8 cellular contexts compared by ENCODE assay signal in the genomic region with DNA sequence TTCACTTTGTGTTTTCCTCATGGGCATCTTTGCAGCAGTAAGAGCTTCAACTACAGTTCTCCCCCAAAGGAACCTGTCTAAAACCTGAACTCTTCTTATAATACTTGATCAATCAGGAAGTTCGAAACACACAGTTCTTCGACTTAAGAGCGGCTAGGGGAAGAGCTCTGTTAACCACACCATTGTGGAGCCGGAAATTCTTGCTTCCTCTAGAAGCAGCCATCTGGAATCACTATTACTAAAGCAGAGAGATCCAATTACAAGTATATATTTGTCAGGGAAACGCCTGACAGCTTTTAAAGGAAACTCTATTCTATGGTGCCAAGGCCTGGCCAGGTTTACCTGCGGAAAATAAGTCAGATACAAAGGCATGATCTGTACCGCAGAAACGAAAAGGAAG.
DNase-seq lines count a peak whose midpoint lies in the region; ATAC-seq and TF ChIP-seq lines count a peak whose summit lies in the region.

No MANE protein-coding gene starts in this region.

- H4K20me1 ChIP-seq in Loucy (ENCODE audit: insufficient read depth, low read length, poor library complexity, severe bottlenecking) = no peaks in the 10 kb centered on the region

- TF ChIP-seq CTCF in Loucy (conservative IDR thresholded peaks at IDR 0.05; ENCODE audit: low read length) (no peak), foreskin keratinocyte (conservative IDR thresholded peaks at IDR 0.05) (no peak)

- no peaks in the 10 kb centered on the region for H3K79me2 ChIP-seq in Loucy (ENCODE audit: insufficient read depth, low read length)

- no peaks in the 10 kb centered on the region for H3K9me2 ChIP-seq in Loucy (replicated peaks; ENCODE audit: low read depth, low read length)

- H3K9me3 Mint-ChIP-seq in activated CD4-positive, alpha-beta T cell treated with anti-CD3 and anti-CD28 coated beads, Interleukin-2, amount 10 ng/mL, durations not matched to agents 24 days and 14 days = peaks cover 12% of the 10 kb centered on the region

- DNase-seq in GDM1 (lab: John Stamatoyannopoulos, UW) = peak; percentile 82
- peak; percentile 75 for DNase-seq in activated CD4-positive, alpha-beta T cell treated with anti-CD3 and anti-CD28 coated beads, Interleukin-2, amount 10 ng/mL, durations not matched to agents 24 days and 14 days
- DNase-seq in lung microvascular endothelial cell (ENCODE audit: low read depth in 2 of 2) = peak; percentile 53 to 83
- no peak for DNase-seq in SIG-M5 (lab: John Stamatoyannopoulos, UW)
- DNase-seq in stimulated activated CD4-positive, alpha-beta T cell treated with anti-CD3 and anti-CD28 coated beads, Interleukin-1b, Interleukin-23, amount 100 ng/mL, for 48 hours = no peak
- no peak for DNase-seq in foreskin keratinocyte

- ATAC-seq in GM21423 (IDR thresholded peaks at IDR 0.05; ENCODE audit: unreplicated experiment) = peak; percentile 86
- no peak for ATAC-seq in foreskin keratinocyte

- H3K4me3 ChIP-seq in Loucy (ENCODE audit: low read length, poor library complexity, severe bottlenecking) = peak overlapping the region; percentile 59

- no peaks in the 10 kb centered on the region for H3K9me3 ChIP-seq in Loucy (ENCODE audit: insufficient read depth, low read depth, low read length)

- peak overlapping the region; percentile 29 for H3K9ac ChIP-seq in Loucy (ENCODE audit: low read depth, low read length, poor library complexity, severe bottlenecking)

- H3K27me3 ChIP-seq in Loucy (ENCODE audit: insufficient read depth, low read length, poor library complexity, severe bottlenecking) (no peaks in the 10 kb centered on the region), foreskin keratinocyte (no peaks in the 10 kb centered on the region)

- no peak overlapping the region for H3K27ac ChIP-seq in foreskin keratinocyte

- peak overlapping the region; percentile 97 for H3K27ac Mint-ChIP-seq in activated CD4-positive, alpha-beta T cell treated with anti-CD3 and anti-CD28 coated beads, Interleukin-2, amount 10 ng/mL, durations not matched to agents 24 days and 14 days

- peaks cover 7% of the 10 kb centered on the region; the same call in 1 of the 2 replicates for H3F3A ChIP-seq in Loucy (ENCODE audit: low read depth)

- H3K36me3 ChIP-seq in Loucy (ENCODE audit: insufficient read depth, low read length) = no peaks in the 10 kb centered on the region

- H3K4me1 Mint-ChIP-seq in activated CD4-positive, alpha-beta T cell treated with anti-CD3 and anti-CD28 coated beads, Interleukin-2, amount 10 ng/mL, durations not matched to agents 24 days and 14 days = peaks cover 39% of the 10 kb centered on the region

- H3K4me3 Mint-ChIP-seq in activated CD4-positive, alpha-beta T cell treated with anti-CD3 and anti-CD28 coated beads, Interleukin-2, amount 10 ng/mL, durations not matched to agents 24 days and 14 days = peak overlapping the region; percentile 65

- intact Hi-C loops in activated CD4-positive, alpha-beta T cell treated with anti-CD3 and anti-CD28 coated beads, Interleukin-2, amount 10 ng/mL, durations not matched to agents 24 days and 14 days (cut with micrococcal nuclease) = loop anchor here (1.0 to 5.0 kb wide), 9 partner anchors 9 to 529 kb away; no protein-coding TSS in a partner anchor

- peaks cover 21% of the 10 kb centered on the region for H3K36me3 Mint-ChIP-seq in activated CD4-positive, alpha-beta T cell treated with anti-CD3 and anti-CD28 coated beads, Interleukin-2, amount 10 ng/mL, durations not matched to agents 24 days and 14 days (ENCODE audit: low read depth)

- H3K27me3 Mint-ChIP-seq in activated CD4-positive, alpha-beta T cell treated with anti-CD3 and anti-CD28 coated beads, Interleukin-2, amount 10 ng/mL, durations not matched to agents 24 days and 14 days = no peaks in the 10 kb centered on the region

- H3K4me2 ChIP-seq in Loucy (ENCODE audit: low read depth, low read length, poor library complexity, severe bottlenecking) = peak overlapping the region; percentile 69

- H3K4me1 ChIP-seq in Loucy (ENCODE audit: insufficient read depth, low read length, poor library complexity, severe bottlenecking) (peaks cover 18% of the 10 kb centered on the region), foreskin keratinocyte (no peaks in the 10 kb centered on the region)

- peak overlapping the region; percentile 79 for H2AFZ ChIP-seq in Loucy (ENCODE audit: low read length)

Comparison
In these comparisons a context has a peak if more than half of its experiments do, and no peak if none do; other contexts are left out.
1. DNase-seq: peak in GDM1 (single experiment), activated CD4-positive, alpha-beta T cell treated with anti-CD3 and anti-CD28 coated beads, Interleukin-2, amount 10 ng/mL, durations not matched to agents 24 days and 14 days (single experiment) and lung microvascular endothelial cell (2 of 2); none in SIG-M5 (single experiment), stimulated activated CD4-positive, alpha-beta T cell treated with anti-CD3 and anti-CD28 coated beads, Interleukin-1b, Interleukin-23, amount 100 ng/mL, for 48 hours (single experiment) and foreskin keratinocyte (0 of 2).